In the genomic region with DNA sequence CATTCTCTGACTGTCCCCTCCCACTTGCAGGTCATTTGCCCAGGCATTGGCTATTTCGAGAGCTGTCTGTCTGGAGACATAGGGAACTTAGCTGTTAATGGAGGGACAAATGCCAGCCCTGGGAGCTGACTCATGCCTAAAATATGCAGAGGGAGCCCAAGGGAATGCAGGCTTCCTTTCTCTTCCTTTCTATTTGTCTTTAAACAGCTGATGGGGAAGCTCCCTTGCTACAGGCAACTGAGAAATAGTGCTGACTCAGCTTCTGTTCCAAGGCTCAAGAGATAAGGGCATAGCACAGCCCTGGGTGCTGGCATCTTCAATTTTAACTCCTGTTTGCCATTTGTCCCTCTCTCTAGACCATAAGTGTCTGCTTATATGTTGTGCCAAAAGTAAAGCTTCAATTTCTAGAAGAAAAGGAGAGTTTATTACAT, we compare ENCODE assay signal across 9 cellular contexts.
A peak's percentile ranks its signal among the peaks of the same experiment; 100 is the strongest.
DNase-seq lines count a peak whose midpoint lies in the region; ATAC-seq, FAIRE-seq and TF ChIP-seq lines count a peak whose summit lies in the region.
"Had no signal": no experiment of that assay in that cellular context is flagged by ENCODE, and none has a peak within 500 bp of the region (broad histone marks: within the 10 kb centered on the region; RNA-seq: fewer than 3 reads in every experiment).

No MANE protein-coding gene starts in this region.

- H3K4me3 Mint-ChIP-seq in stimulated activated naive CD8-positive, alpha-beta T cell treated with anti-CD3 and anti-CD28 coated beads, Interleukin-15, amount 100 ng/mL, for 72 hours = no peak overlapping the region

- no peaks in the 10 kb centered on the region for H3K27me3 Mint-ChIP-seq in stimulated activated naive CD8-positive, alpha-beta T cell treated with anti-CD3 and anti-CD28 coated beads, Interleukin-15, amount 100 ng/mL, for 72 hours

- no peak overlapping the region for H3K27ac ChIP-seq in liver (ENCODE audit: low read depth in 1 of 2, low read length in 2 of 2)

- DNase-seq in DMS53 treated with DMSO at 0.1 percent for 48 hours (lab: John Stamatoyannopoulos, UW; ENCODE audit: unreplicated experiment) (peak; percentile 79), NCI-H2196 (lab: John Stamatoyannopoulos, UW; ENCODE audit: unreplicated experiment) (peak; percentile 70), dermis blood vessel endothelial cell (peak; percentile 93), urothelium cell line (ENCODE audit: low spot score) (peak; percentile 96)
- no peak for DNase-seq in stimulated activated naive CD8-positive, alpha-beta T cell treated with anti-CD3 and anti-CD28 coated beads, Interleukin-15, amount 100 ng/mL, for 72 hours

- H3K4me3 ChIP-seq in liver (ENCODE audit: low read depth in 1 of 3, low read length in 3 of 3) = no peak overlapping the region

- no peaks in the 10 kb centered on the region for H3K27me3 ChIP-seq in liver (ENCODE audit: control insufficient read depth in 4 of 4, insufficient read depth in 4 of 4, low read length in 3 of 4)

- ATAC-seq in HG03095 (IDR thresholded peaks at IDR 0.05; ENCODE audit: unreplicated experiment) = no peak
- no peak for ATAC-seq in GM21576 (IDR thresholded peaks at IDR 0.05; ENCODE audit: unreplicated experiment)
- ATAC-seq in stimulated activated naive CD8-positive, alpha-beta T cell treated with anti-CD3 and anti-CD28 coated beads, Interleukin-15, amount 100 ng/mL, for 72 hours = no peak

- peak; percentile 97 for FAIRE-seq in urothelium cell line (lab: Jason Lieb, UNC)
- FAIRE-seq: islet of Langerhans had no signal

- peaks cover 12% of the 10 kb centered on the region for H3K4me1 Mint-ChIP-seq in stimulated activated naive CD8-positive, alpha-beta T cell treated with anti-CD3 and anti-CD28 coated beads, Interleukin-15, amount 100 ng/mL, for 72 hours

- no peak overlapping the region for H3K9ac ChIP-seq in liver (ENCODE audit: low read depth in 1 of 2, low read length in 2 of 2)

- H3K27ac Mint-ChIP-seq in stimulated activated naive CD8-positive, alpha-beta T cell treated with anti-CD3 and anti-CD28 coated beads, Interleukin-15, amount 100 ng/mL, for 72 hours = no peak overlapping the region

- TF ChIP-seq CTCF in liver (IDR thresholded peaks at IDR 0.05; ENCODE audit: low read depth, low read length, missing input control) = no peak

- no peaks in the 10 kb centered on the region for H3K9me3 Mint-ChIP-seq in stimulated activated naive CD8-positive, alpha-beta T cell treated with anti-CD3 and anti-CD28 coated beads, Interleukin-15, amount 100 ng/mL, for 72 hours

- 64% methylated on average over 1 of the region's 1 CpG for WGBS in liver

- H3K36me3 ChIP-seq in liver (ENCODE audit: control insufficient read depth in 4 of 4, insufficient read depth in 3 of 4, low read depth in 1 of 4, low read length in 3 of 4) = no peaks in the 10 kb centered on the region

- peaks cover 0 to 4% (median 0%) of the 10 kb centered on the region in 4 donors for H3K4me1 ChIP-seq in liver (ENCODE audit: control insufficient read depth in 4 of 4, insufficient read depth in 4 of 4, low read length in 3 of 4)

- H3K9me3 ChIP-seq in liver (ENCODE audit: control insufficient read depth in 4 of 4, low read length in 3 of 4) = no peaks in the 10 kb centered on the region

- peak in 1 of 2 donors; percentile 12 for TF ChIP-seq RAD21 in liver (IDR thresholded peaks at IDR 0.05)

TF ChIP-seq in liver, 16 proteins besides CTCF, POLR2A, EP300 and RAD21:
- no peak for TF ChIP-seq GABPA (IDR thresholded peaks at IDR 0.05 in 1 of 2, conservative IDR thresholded peaks at IDR 0.05 in 1 of 2)
- no peak for TF ChIP-seq TAF1 (conservative IDR thresholded peaks at IDR 0.05)
- TF ChIP-seq HNF4A (conservative IDR thresholded peaks at IDR 0.05) = no peak
- no peak for TF ChIP-seq FOXA2 (IDR thresholded peaks at IDR 0.05)
- peak; percentile 6 for TF ChIP-seq SP1 (IDR thresholded peaks at IDR 0.05)
- no peak for TF ChIP-seq HNF4G (IDR thresholded peaks at IDR 0.05)
- no peak for TF ChIP-seq FOXA1 (IDR thresholded peaks at IDR 0.05)
- TF ChIP-seq, protein P1, sequence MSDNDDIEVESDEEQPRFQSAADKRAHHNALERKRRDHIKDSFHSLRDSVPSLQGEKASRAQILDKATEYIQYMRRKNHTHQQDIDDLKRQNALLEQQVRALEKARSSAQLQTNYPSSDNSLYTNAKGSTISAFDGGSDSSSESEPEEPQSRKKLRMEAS (IDR thresholded peaks at IDR 0.05) = no peak
- TF ChIP-seq, protein P2, sequence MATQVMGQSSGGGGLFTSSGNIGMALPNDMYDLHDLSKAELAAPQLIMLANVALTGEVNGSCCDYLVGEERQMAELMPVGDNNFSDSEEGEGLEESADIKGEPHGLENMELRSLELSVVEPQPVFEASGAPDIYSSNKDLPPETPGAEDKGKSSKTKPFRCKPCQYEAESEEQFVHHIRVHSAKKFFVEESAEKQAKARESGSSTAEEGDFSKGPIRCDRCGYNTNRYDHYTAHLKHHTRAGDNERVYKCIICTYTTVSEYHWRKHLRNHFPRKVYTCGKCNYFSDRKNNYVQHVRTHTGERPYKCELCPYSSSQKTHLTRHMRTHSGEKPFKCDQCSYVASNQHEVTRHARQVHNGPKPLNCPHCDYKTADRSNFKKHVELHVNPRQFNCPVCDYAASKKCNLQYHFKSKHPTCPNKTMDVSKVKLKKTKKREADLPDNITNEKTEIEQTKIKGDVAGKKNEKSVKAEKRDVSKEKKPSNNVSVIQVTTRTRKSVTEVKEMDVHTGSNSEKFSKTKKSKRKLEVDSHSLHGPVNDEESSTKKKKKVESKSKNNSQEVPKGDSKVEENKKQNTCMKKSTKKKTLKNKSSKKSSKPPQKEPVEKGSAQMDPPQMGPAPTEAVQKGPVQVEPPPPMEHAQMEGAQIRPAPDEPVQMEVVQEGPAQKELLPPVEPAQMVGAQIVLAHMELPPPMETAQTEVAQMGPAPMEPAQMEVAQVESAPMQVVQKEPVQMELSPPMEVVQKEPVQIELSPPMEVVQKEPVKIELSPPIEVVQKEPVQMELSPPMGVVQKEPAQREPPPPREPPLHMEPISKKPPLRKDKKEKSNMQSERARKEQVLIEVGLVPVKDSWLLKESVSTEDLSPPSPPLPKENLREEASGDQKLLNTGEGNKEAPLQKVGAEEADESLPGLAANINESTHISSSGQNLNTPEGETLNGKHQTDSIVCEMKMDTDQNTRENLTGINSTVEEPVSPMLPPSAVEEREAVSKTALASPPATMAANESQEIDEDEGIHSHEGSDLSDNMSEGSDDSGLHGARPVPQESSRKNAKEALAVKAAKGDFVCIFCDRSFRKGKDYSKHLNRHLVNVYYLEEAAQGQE (IDR thresholded peaks at IDR 0.05) = no peak
- TF ChIP-seq, protein P3, sequence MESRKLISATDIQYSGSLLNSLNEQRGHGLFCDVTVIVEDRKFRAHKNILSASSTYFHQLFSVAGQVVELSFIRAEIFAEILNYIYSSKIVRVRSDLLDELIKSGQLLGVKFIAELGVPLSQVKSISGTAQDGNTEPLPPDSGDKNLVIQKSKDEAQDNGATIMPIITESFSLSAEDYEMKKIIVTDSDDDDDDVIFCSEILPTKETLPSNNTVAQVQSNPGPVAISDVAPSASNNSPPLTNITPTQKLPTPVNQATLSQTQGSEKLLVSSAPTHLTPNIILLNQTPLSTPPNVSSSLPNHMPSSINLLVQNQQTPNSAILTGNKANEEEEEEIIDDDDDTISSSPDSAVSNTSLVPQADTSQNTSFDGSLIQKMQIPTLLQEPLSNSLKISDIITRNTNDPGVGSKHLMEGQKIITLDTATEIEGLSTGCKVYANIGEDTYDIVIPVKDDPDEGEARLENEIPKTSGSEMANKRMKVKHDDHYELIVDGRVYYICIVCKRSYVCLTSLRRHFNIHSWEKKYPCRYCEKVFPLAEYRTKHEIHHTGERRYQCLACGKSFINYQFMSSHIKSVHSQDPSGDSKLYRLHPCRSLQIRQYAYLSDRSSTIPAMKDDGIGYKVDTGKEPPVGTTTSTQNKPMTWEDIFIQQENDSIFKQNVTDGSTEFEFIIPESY (IDR thresholded peaks at IDR 0.05) = no peak
- TF ChIP-seq, protein P4, sequence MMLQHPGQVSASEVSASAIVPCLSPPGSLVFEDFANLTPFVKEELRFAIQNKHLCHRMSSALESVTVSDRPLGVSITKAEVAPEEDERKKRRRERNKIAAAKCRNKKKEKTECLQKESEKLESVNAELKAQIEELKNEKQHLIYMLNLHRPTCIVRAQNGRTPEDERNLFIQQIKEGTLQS (IDR thresholded peaks at IDR 0.05) = peak; percentile 27
- TF ChIP-seq JUND (IDR thresholded peaks at IDR 0.05) = peak; percentile 97 to 98
- no peak for TF ChIP-seq RXRA (IDR thresholded peaks at IDR 0.05)
- peak; percentile 20 for TF ChIP-seq YY1 (IDR thresholded peaks at IDR 0.05)
- TF ChIP-seq NR2F2 (IDR thresholded peaks at IDR 0.05) = peak; percentile 8
- TF ChIP-seq EGR1 (IDR thresholded peaks at IDR 0.05; ENCODE audit: low read depth in 2 of 2) = no peak

Comparison
In these comparisons a context has a peak if more than half of its experiments do, and no peak if none do; other contexts are left out.
1. DNase-seq: peak in DMS53 treated with DMSO at 0.1 percent for 48 hours (single experiment), NCI-H2196 (single experiment), dermis blood vessel endothelial cell (single experiment) and urothelium cell line (single experiment); none in stimulated activated naive CD8-positive, alpha-beta T cell treated with anti-CD3 and anti-CD28 coated beads, Interleukin-15, amount 100 ng/mL, for 72 hours (0 of 2).